ENCODE assay signal across 1 cellular context in genomic region chr5:170746952-170747340, GRCh38.
TF ChIP-seq lines count a peak whose summit lies in the region.

No MANE protein-coding gene starts in this region.

TF ChIP-seq in WTC11, 78 proteins besides CTCF, POLR2A, EP300 and RAD21 (continued from another document):
- no peak for TF ChIP-seq ATF2 (CRISPR knock-in tag; IDR thresholded peaks at IDR 0.05; ENCODE audit: borderline replicate concordance, low read depth)
- no peak for TF ChIP-seq ZBTB43 (CRISPR knock-in tag; IDR thresholded peaks at IDR 0.05)
- no peak for TF ChIP-seq CREM (CRISPR knock-in tag; IDR thresholded peaks at IDR 0.05)
